25 cellular contexts compared by ENCODE assay signal in the genomic region with DNA sequence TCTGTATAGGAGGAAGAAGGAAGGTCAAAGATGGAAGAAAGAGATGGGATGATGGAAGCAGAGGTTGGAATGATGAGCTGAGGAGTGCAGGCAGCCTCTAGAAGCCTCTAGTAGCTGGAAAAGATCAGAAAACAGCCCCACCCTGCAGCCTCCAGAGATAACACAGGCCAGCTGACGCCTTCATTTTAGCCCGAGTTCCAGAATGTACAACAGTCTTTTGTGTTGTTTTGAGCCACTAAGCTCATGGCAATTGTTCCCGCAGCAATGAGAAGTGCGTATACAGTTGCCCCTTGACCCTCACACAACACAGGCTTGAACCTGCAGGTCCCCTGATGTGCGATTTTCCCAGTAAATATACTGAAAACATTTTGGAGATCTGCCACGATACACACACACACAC.
"Had no signal": no experiment of that assay in that cellular context is flagged by ENCODE, and none has a peak within 500 bp of the region (broad histone marks: within the 10 kb centered on the region; RNA-seq: fewer than 3 reads in every experiment).

No MANE protein-coding gene starts in this region.

- H3K9me3 ChIP-seq: upper lobe of left lung had no signal

- H3K27ac ChIP-seq: upper lobe of left lung had no signal

- H3K36me3 ChIP-seq: upper lobe of left lung had no signal

- ATAC-seq: activated CD4-positive, alpha-beta T cell treated with anti-CD3 and anti-CD28 coated beads for 36 hours; activated T-cell treated with anti-CD3 and anti-CD28 coated beads, Interleukin-2, amount 50 U/mL, for 4 hours; sciatic nerve; stimulated activated naive B cell treated with anti-CD40 and anti-IgM and Interleukin-4, amounts not matched to agents 10 μg/mL and 1 μg/mL and 100 μg/mL, for 72 hours had no signal

- H3K36me3 Mint-ChIP-seq: activated naive CD8-positive, alpha-beta T cell treated with anti-CD3 and anti-CD28 coated beads for 36 hours; stimulated activated naive B cell treated with anti-CD40 and anti-IgM and Interleukin-4, amounts not matched to agents 10 μg/mL and 1 μg/mL and 100 μg/mL, for 72 hours had no signal

- H3K9me3 Mint-ChIP-seq: activated B cell treated with CpG ODN at 0.5 μM for 24 hours; activated naive CD8-positive, alpha-beta T cell treated with anti-CD3 and anti-CD28 coated beads for 36 hours; activated T-cell treated with anti-CD3 and anti-CD28 coated beads, Interleukin-2, amount 50 U/mL, for 4 hours; activated T-helper 2 cell treated with anti-CD3 and anti-CD28 coated beads, Interferon-gamma antibody, Interleukin-2, Interleukin-4, amounts not matched to agents 10 μg/mL and 5 μg/mL and 100 μg/mL, durations not matched to agents 14 hours and 24 hours and 36 hours; dendritic cell treated with granulocyte-macrophage colony-stimulating factor and Interleukin-4, amounts not matched to agents 40 ng/mL and 50 ng/mL, for 4 days; neural crest cell had no signal

- H3K4me3 ChIP-seq: upper lobe of left lung had no signal

- H3K27ac Mint-ChIP-seq: activated B cell treated with CpG ODN at 0.5 μM for 24 hours; activated CD4-positive, alpha-beta T cell treated with anti-CD3 and anti-CD28 coated beads for 36 hours; activated naive CD8-positive, alpha-beta T cell treated with anti-CD3 and anti-CD28 coated beads for 36 hours; activated T-helper 2 cell treated with anti-CD3 and anti-CD28 coated beads, Interferon-gamma antibody, Interleukin-2, Interleukin-4, amounts not matched to agents 10 μg/mL and 5 μg/mL and 100 μg/mL, durations not matched to agents 14 hours and 24 hours and 36 hours; dendritic cell treated with granulocyte-macrophage colony-stimulating factor and Interleukin-4, amounts not matched to agents 40 ng/mL and 50 ng/mL, for 4 days; naive B cell; stimulated activated naive B cell treated with anti-CD40 and anti-IgM and Interleukin-4, amounts not matched to agents 10 μg/mL and 1 μg/mL and 100 μg/mL, for 72 hours had no signal

- H3K4me3 Mint-ChIP-seq: activated B cell treated with CpG ODN at 0.5 μM for 24 hours; activated CD4-positive, alpha-beta T cell treated with anti-CD3 and anti-CD28 coated beads for 36 hours; activated naive CD8-positive, alpha-beta T cell treated with anti-CD3 and anti-CD28 coated beads for 36 hours; activated T-cell treated with anti-CD3 and anti-CD28 coated beads, Interleukin-2, amount 50 U/mL, for 4 hours; dendritic cell treated with granulocyte-macrophage colony-stimulating factor and Interleukin-4, amounts not matched to agents 40 ng/mL and 50 ng/mL, for 4 days; naive B cell; neural crest cell; stimulated activated naive B cell treated with anti-CD40 and anti-IgM and Interleukin-4, amounts not matched to agents 10 μg/mL and 1 μg/mL and 100 μg/mL, for 72 hours had no signal

- H3K27me3 ChIP-seq: upper lobe of left lung had no signal

- FAIRE-seq: bronchial epithelial cell, small intestine, TTC549 had no signal

- DNase-seq: activated B cell treated with CpG ODN at 0.5 μM for 24 hours; activated CD4-positive, alpha-beta T cell treated with anti-CD3 and anti-CD28 coated beads for 36 hours; activated CD4-positive, alpha-beta T cell treated with anti-CD3 and anti-CD28 coated beads, Interleukin-2, amount 50 U/mL, for 48 hours; activated CD8-positive, alpha-beta memory T cell treated with anti-CD3 and anti-CD28 coated beads, Interleukin-2, amount 50 U/mL, for 48 hours; activated naive CD4-positive, alpha-beta T cell; activated naive CD8-positive, alpha-beta T cell treated with anti-CD3 and anti-CD28 coated beads for 36 hours; activated T-cell treated with anti-CD3 and anti-CD28 coated beads, Interleukin-2, amount 50 U/mL, for 4 hours; effector CD8-positive, alpha-beta T cell; foreskin melanocyte; left cardiac atrium; mesendoderm; naive B cell; occipital lobe; small intestine; stimulated activated CD4-positive, alpha-beta T cell treated with anti-CD3 and anti-CD28 coated beads, Interleukin-2, amount 100 ng/mL, for 24 hours; stimulated activated CD8-positive, alpha-beta memory T cell treated with anti-CD3 and anti-CD28 coated beads, Interleukin-4, amount 100 ng/mL, for 48 hours; stimulated activated naive B cell treated with anti-CD40 and anti-IgM and Interleukin-4, amounts not matched to agents 10 μg/mL and 1 μg/mL and 100 μg/mL, for 72 hours; T-helper 1 cell; upper lobe of left lung had no signal
